Comparison of ENCODE assay signal across 1 cellular context in genomic region chr2:152706477-152707020, GRCh38.
TF ChIP-seq lines count a peak whose summit lies in the region.

No MANE protein-coding gene starts in this region.

TF ChIP-seq in HepG2, 621 proteins besides CTCF, POLR2A, EP300 and RAD21:
- TF ChIP-seq CENPBD1 (CRISPR knock-in tag; IDR thresholded peaks at IDR 0.05; ENCODE audit: borderline replicate concordance, low read depth) (no peak), MAFG (CRISPR knock-in tag; IDR thresholded peaks at IDR 0.05) (0 out of 2 replicates have a peak, but pooled peaks have one; percentile 27), MAFK (conservative IDR thresholded peaks at IDR 0.05 in 1 of 2, IDR thresholded peaks at IDR 0.05 in 1 of 2; ENCODE audit: low read length in 2 of 2) (peak; percentile 94 to 98), ESRRA (CRISPR knock-in tag; IDR thresholded peaks at IDR 0.05; ENCODE audit: low read depth) (no peak), MAFF (IDR thresholded peaks at IDR 0.05; ENCODE audit: low read depth, low read length) (peak; percentile 97)
